In genomic region chr22:37183432-37184379, GRCh38 we compare ENCODE assay signal across 20 cellular contexts. TPM values are rescaled to one million over a fixed set of nuclear protein-coding genes. Genes with fewer than 3 reads are reported as not detected.
DNase-seq lines count a peak whose midpoint lies in the region; ATAC-seq and TF ChIP-seq lines count a peak whose summit lies in the region.
"Had no signal": no experiment of that assay in that cellular context is flagged by ENCODE, and none has a peak within 500 bp of the region (broad histone marks: within the 10 kb centered on the region; RNA-seq: fewer than 3 reads in every experiment).

No MANE protein-coding gene starts in this region.

- H3K4me3 Mint-ChIP-seq in activated naive CD4-positive, alpha-beta T cell treated with anti-CD3 and anti-CD28 coated beads for 36 hours: no peak overlapping the region
- H3K4me3 Mint-ChIP-seq in H9: no peak overlapping the region
- peak overlapping the region; percentile 63 to 65 for H3K4me3 Mint-ChIP-seq in effector memory CD8-positive, alpha-beta T cell
- H3K4me3 Mint-ChIP-seq: dendritic cell treated with granulocyte-macrophage colony-stimulating factor and Interleukin-4, amounts not matched to agents 40 ng/mL and 50 ng/mL, for 4 days had no signal

- no peak overlapping the region for H3K4me3 ChIP-seq in psoas muscle
- H3K4me3 ChIP-seq in transverse colon: no peak overlapping the region
- H3K4me3 ChIP-seq: K562, prostate gland had no signal

- no peak overlapping the region for H3K4me2 ChIP-seq in H9 (ENCODE audit: insufficient read depth, insufficient read length, low read length)

- H2AFZ ChIP-seq in H9 (ENCODE audit: low read length): no peak overlapping the region

- no peak for DNase-seq in activated naive CD4-positive, alpha-beta T cell treated with anti-CD3 and anti-CD28 coated beads, Interleukin-2, amount 50 U/mL, for 72 hours (ENCODE audit: low spot score in 2 of 2)
- DNase-seq in activated naive CD4-positive, alpha-beta T cell treated with anti-CD3 and anti-CD28 coated beads for 36 hours: no peak
- DNase-seq in H9 (no peak), psoas muscle (peak; percentile 10 to 70), GOT3 (lab: John Stamatoyannopoulos, UW) (no peak), transverse colon (no peak), cerebellar nuclear complex (lab: John Stamatoyannopoulos, UW) (no peak)
- DNase-seq in effector memory CD8-positive, alpha-beta T cell: no peak
- DNase-seq: activated CD8-positive, alpha-beta memory T cell treated with anti-CD3 and anti-CD28 coated beads, Interleukin-2, amount 50 U/mL, for 4 hours; amygdala; DMS153; mesenchymal stem cell; NCI-H1694; NCI-H524; SIG-M5; stimulated activated CD4-positive, alpha-beta T cell treated with anti-CD3 and anti-CD28 coated beads, Interleukin-1b, Interleukin-23, amount 100 ng/mL, for 48 hours had no signal

- H2BK12ac ChIP-seq in H9 (ENCODE audit: insufficient read length, low read depth, low read length): no peak overlapping the region

- H3K36me3 ChIP-seq in psoas muscle (ENCODE audit: insufficient read depth in 1 of 2, low read depth in 1 of 2) (no peaks in the 10 kb centered on the region), transverse colon (no peaks in the 10 kb centered on the region)
- H3K36me3 ChIP-seq: prostate gland had no signal

- H4K91ac ChIP-seq in H9 (ENCODE audit: insufficient read length, low read depth, low read length): no peak overlapping the region

- no peak overlapping the region for H3K4ac ChIP-seq in H9 (ENCODE audit: low read depth, low read length)

- H3K27me3 ChIP-seq in H9 (ENCODE audit: insufficient read depth, low read length) (no peaks in the 10 kb centered on the region), psoas muscle (ENCODE audit: insufficient read depth in 3 of 3, low read length in 2 of 3) (no peaks in the 10 kb centered on the region), transverse colon (no peaks in the 10 kb centered on the region)

- H3K79me1 ChIP-seq in H9 (ENCODE audit: insufficient read depth, low read depth, low read length, poor library complexity, severe bottlenecking): no peaks in the 10 kb centered on the region

- no peak overlapping the region for H3K56ac ChIP-seq in H9 (ENCODE audit: insufficient read length, low read depth, low read length)

- no peak overlapping the region for H3K14ac ChIP-seq in H9 (ENCODE audit: insufficient read depth, low read length)

- WGBS in H9 (ENCODE audit: extremely low coverage, insufficient read length, low lambda C conversion rate): no CpG with 5 or more reads among the region's 17 CpGs
- 64 to 69% (median 68%) methylated on average over 17 of the region's 17 CpGs for WGBS in psoas muscle, 3 donors
- 77 to 82% methylated on average over 3 to 17 of the region's 17 CpGs for WGBS in transverse colon (ENCODE audit: low coverage in 1 of 2), 2 donors

- no peaks in the 10 kb centered on the region for H4K20me1 ChIP-seq in H9 (ENCODE audit: control insufficient read depth, insufficient read depth, insufficient read length)

- H3K4me1 ChIP-seq in H9 (ENCODE audit: insufficient read depth, low read length): peaks cover 4% of the 10 kb centered on the region
- peaks cover 32% of the 10 kb centered on the region for H3K4me1 ChIP-seq in psoas muscle
- H3K4me1 ChIP-seq in transverse colon: peaks cover 31 to 43% (median 36%) of the 10 kb centered on the region in 4 donors

- H2BK15ac ChIP-seq in H9 (ENCODE audit: low read depth, low read length): no peak overlapping the region

- H4K8ac ChIP-seq in H9 (replicated peaks; ENCODE audit: insufficient read length, low read depth, low read length): no peak overlapping the region

- ATAC-seq in activated naive CD4-positive, alpha-beta T cell treated with anti-CD3 and anti-CD28 coated beads, Interleukin-2, amount 50 U/mL, for 72 hours: peak; percentile 13 to 29
- ATAC-seq in effector memory CD8-positive, alpha-beta T cell (replicated peaks): peak; percentile 20
- ATAC-seq in psoas muscle: no peak
- ATAC-seq: K562 had no signal

- H2BK5ac ChIP-seq in H9 (ENCODE audit: insufficient read length, low read length): no peak overlapping the region

- H3K23me2 ChIP-seq in H9 (ENCODE audit: insufficient read length, low read depth, low read length, poor library complexity, severe bottlenecking): peaks cover 9% of the 10 kb centered on the region

- H3K23ac ChIP-seq in H9 (ENCODE audit: insufficient read length, low read depth, low read length): no peak overlapping the region

- peaks cover 19% of the 10 kb centered on the region for H3K4me1 Mint-ChIP-seq in activated naive CD4-positive, alpha-beta T cell treated with anti-CD3 and anti-CD28 coated beads for 36 hours (ENCODE audit: low read depth)
- peaks cover 16 to 37% of the 10 kb centered on the region in 2 experiments for H3K4me1 Mint-ChIP-seq in H9
- H3K4me1 Mint-ChIP-seq in effector memory CD8-positive, alpha-beta T cell (ENCODE audit: low read depth in 2 of 2): peaks cover 45 to 55% of the 10 kb centered on the region in 2 donors

- H3K9me3 Mint-ChIP-seq in activated naive CD4-positive, alpha-beta T cell treated with anti-CD3 and anti-CD28 coated beads, Interleukin-2, amount 50 U/mL, for 72 hours: no peaks in the 10 kb centered on the region
- H3K9me3 Mint-ChIP-seq in activated naive CD4-positive, alpha-beta T cell treated with anti-CD3 and anti-CD28 coated beads for 36 hours: no peaks in the 10 kb centered on the region
- no peaks in the 10 kb centered on the region for H3K9me3 Mint-ChIP-seq in H9
- no peaks in the 10 kb centered on the region for H3K9me3 Mint-ChIP-seq in effector memory CD8-positive, alpha-beta T cell
- H3K9me3 Mint-ChIP-seq: dendritic cell treated with granulocyte-macrophage colony-stimulating factor and Interleukin-4, amounts not matched to agents 40 ng/mL and 50 ng/mL, for 4 days had no signal

- H3K36me3 Mint-ChIP-seq in activated naive CD4-positive, alpha-beta T cell treated with anti-CD3 and anti-CD28 coated beads, Interleukin-2, amount 50 U/mL, for 72 hours: no peaks in the 10 kb centered on the region
- H3K36me3 Mint-ChIP-seq in activated naive CD4-positive, alpha-beta T cell treated with anti-CD3 and anti-CD28 coated beads for 36 hours (ENCODE audit: low read depth): peaks cover 2% of the 10 kb centered on the region
- no peaks in the 10 kb centered on the region; a peak in 1 of 7 replicates for H3K36me3 Mint-ChIP-seq in H9 (ENCODE audit: insufficient read depth in 1 of 3, low read depth in 3 of 3)
- no peaks in the 10 kb centered on the region for H3K36me3 Mint-ChIP-seq in effector memory CD8-positive, alpha-beta T cell (ENCODE audit: insufficient read depth)

- no peak overlapping the region for H3K9ac ChIP-seq in H9 (ENCODE audit: extremely low read depth, insufficient read length, low read length)

- H3K9me3 ChIP-seq in H9 (ENCODE audit: control insufficient read depth, low read depth, low read length): no peaks in the 10 kb centered on the region
- H3K9me3 ChIP-seq in psoas muscle: no peaks in the 10 kb centered on the region
- H3K9me3 ChIP-seq in transverse colon: no peaks in the 10 kb centered on the region
- H3K9me3 ChIP-seq: prostate gland had no signal

- H2BK20ac ChIP-seq in H9 (ENCODE audit: low read depth, low read length, poor library complexity, severe bottlenecking): no peak overlapping the region

- TF ChIP-seq POLR2A in transverse colon (IDR thresholded peaks at IDR 0.05): no peak

- in situ Hi-C loops in transverse colon (cut with MboI; ENCODE audit: low pct_ligation_motif_present in 1 of 4, low pct_unique_long_range_greater_than_20kb in 1 of 4, low sequenced_read_pairs in 3 of 4): no loop called here

- no peak overlapping the region for H3T11ph ChIP-seq in H9 (ENCODE audit: low read length)

- no peak overlapping the region for H2BK120ac ChIP-seq in H9 (ENCODE audit: low read depth, low read length, poor library complexity, severe bottlenecking)

- H3K27ac ChIP-seq in H9 (ENCODE audit: insufficient read length, low read depth, low read length) (no peak overlapping the region), psoas muscle (no peak overlapping the region), transverse colon (no peak overlapping the region)
- H3K27ac ChIP-seq: prostate gland had no signal

- H3K27me3 Mint-ChIP-seq in activated naive CD4-positive, alpha-beta T cell treated with anti-CD3 and anti-CD28 coated beads for 36 hours (ENCODE audit: low read depth): no peaks in the 10 kb centered on the region
- peaks cover 2% of the 10 kb centered on the region for H3K27me3 Mint-ChIP-seq in H9 (ENCODE audit: low read depth)
- no peaks in the 10 kb centered on the region for H3K27me3 Mint-ChIP-seq in effector memory CD8-positive, alpha-beta T cell

- no peak for TF ChIP-seq CTCF in H9 (conservative IDR thresholded peaks at IDR 0.05)
- no peak for TF ChIP-seq CTCF in psoas muscle (IDR thresholded peaks at IDR 0.05)
- TF ChIP-seq CTCF in transverse colon (IDR thresholded peaks at IDR 0.05): no peak

- no peaks in the 10 kb centered on the region for H3K79me2 ChIP-seq in H9 (ENCODE audit: insufficient read depth, low read length)

- intact Hi-C loops in activated naive CD4-positive, alpha-beta T cell treated with anti-CD3 and anti-CD28 coated beads for 36 hours (cut with micrococcal nuclease): no loop called here
- intact Hi-C loops in psoas muscle (cut with DNase I): no loop called here
- intact Hi-C loops in transverse colon (cut with DNase I; ENCODE audit: low total_unique reads): no loop called here

- no peak for TF ChIP-seq EP300 in transverse colon (IDR thresholded peaks at IDR 0.05; ENCODE audit: low read depth)

- no peak overlapping the region for H4K5ac ChIP-seq in H9 (ENCODE audit: insufficient read length, low read depth, low read length)

- no peak overlapping the region for H2AK5ac ChIP-seq in H9 (ENCODE audit: insufficient read length, low read length)

- H3K18ac ChIP-seq in H9 (ENCODE audit: insufficient read length, low read depth, low read length): no peak overlapping the region

- H3K27ac Mint-ChIP-seq in activated naive CD4-positive, alpha-beta T cell treated with anti-CD3 and anti-CD28 coated beads, Interleukin-2, amount 50 U/mL, for 72 hours: no peak overlapping the region
- H3K27ac Mint-ChIP-seq in activated naive CD4-positive, alpha-beta T cell treated with anti-CD3 and anti-CD28 coated beads for 36 hours: no peak overlapping the region
- peak overlapping the region; percentile 57 to 59 (median 59); a peak in 4 of 7 replicates for H3K27ac Mint-ChIP-seq in H9
- H3K27ac Mint-ChIP-seq in effector memory CD8-positive, alpha-beta T cell: peak overlapping the region; percentile 81 to 87
- H3K27ac Mint-ChIP-seq: dendritic cell treated with granulocyte-macrophage colony-stimulating factor and Interleukin-4, amounts not matched to agents 40 ng/mL and 50 ng/mL, for 4 days had no signal

- CTCF ChIA-PET in activated naive CD4-positive, alpha-beta T cell treated with anti-CD3 and anti-CD28 coated beads for 36 hours (lab: Charles Lee): no interaction called here

RNA-seq across cellular contexts. Expression of gene C1QTNF6, which starts 4.3 kb away (rescaled TPM):
- 10 to 100 TPM; 13.8 to 14.5 TPM for total RNA-seq in activated naive CD4-positive, alpha-beta T cell treated with anti-CD3 and anti-CD28 coated beads, Interleukin-2, amount 50 U/mL, for 72 hours
- 10 to 100 TPM; 13.4 to 13.6 TPM for total RNA-seq in activated naive CD4-positive, alpha-beta T cell treated with anti-CD3 and anti-CD28 coated beads for 36 hours
- total RNA-seq in H9 (2021) (3.8 and 5.0 TPM in 2 replicates), psoas muscle (1 to 10 TPM in 3 of 4 donors, under 1 TPM in 1; 0.75 to 8.2 (median 1.0) TPM), transverse colon (10 to 100 TPM in 1 of 4 donors, 1 to 10 TPM in 3; 1.4 to 68.8 (median 7.5) TPM)
- 1 to 10 TPM in 2 of 3 donors, under 1 TPM in 1; 0.66 to 1.8 (median 1.1) TPM for polyA plus RNA-seq in psoas muscle

RNA-seq across cellular contexts. Expression of gene SSTR3, which starts 28.6 kb away (rescaled TPM):
- total RNA-seq in activated naive CD4-positive, alpha-beta T cell treated with anti-CD3 and anti-CD28 coated beads, Interleukin-2, amount 50 U/mL, for 72 hours: 10 to 100 TPM in 1 of 2 donors, 1 to 10 TPM in 1; 5.2 to 28.1 TPM
- 10 to 100 TPM; 28.1 to 28.6 TPM for total RNA-seq in activated naive CD4-positive, alpha-beta T cell treated with anti-CD3 and anti-CD28 coated beads for 36 hours
- total RNA-seq in H9 (2021): 0.68 and 0.72 TPM in 2 replicates
- not detected for total RNA-seq in psoas muscle
- polyA plus RNA-seq in psoas muscle: under 1 TPM in 1 of 3 donors, not detected in 2; 0.01 TPM
- under 1 TPM in 2 of 4 donors, not detected in 2; 0.16 to 0.41 TPM for total RNA-seq in transverse colon
- total RNA-seq: K562, urinary bladder had no signal
- polyA plus RNA-seq: urinary bladder had no signal

RNA-seq across cellular contexts. Expression of gene IL2RB, which starts 34.0 kb away (rescaled TPM):
- total RNA-seq in activated naive CD4-positive, alpha-beta T cell treated with anti-CD3 and anti-CD28 coated beads, Interleukin-2, amount 50 U/mL, for 72 hours: 100 to 1,000 TPM; 170 to 253 TPM
- total RNA-seq in activated naive CD4-positive, alpha-beta T cell treated with anti-CD3 and anti-CD28 coated beads for 36 hours: 100 to 1,000 TPM; 126 to 134 TPM
- 0.35 TPM in 2 replicates for total RNA-seq in H9 (2021)
- total RNA-seq in psoas muscle: 1 to 10 TPM in 1 of 4 donors, under 1 TPM in 3; 0.54 to 1.5 (median 0.77) TPM
- under 1 TPM; 0.07 to 0.10 (median 0.10) TPM for polyA plus RNA-seq in psoas muscle
- 1 to 10 TPM; 1.1 to 3.4 (median 2.6) TPM for total RNA-seq in transverse colon

Comparison
In these comparisons a context has a peak if more than half of its experiments do, and no peak if none do; other contexts are left out.
1. ATAC-seq: peak in activated naive CD4-positive, alpha-beta T cell treated with anti-CD3 and anti-CD28 coated beads, Interleukin-2, amount 50 U/mL, for 72 hours (2 of 2) and effector memory CD8-positive, alpha-beta T cell (single experiment); none in psoas muscle (0 of 4).
2. DNase-seq: peak in psoas muscle (2 of 2); none in activated naive CD4-positive, alpha-beta T cell treated with anti-CD3 and anti-CD28 coated beads, Interleukin-2, amount 50 U/mL, for 72 hours (0 of 2), activated naive CD4-positive, alpha-beta T cell treated with anti-CD3 and anti-CD28 coated beads for 36 hours (single experiment), H9 (single experiment), effector memory CD8-positive, alpha-beta T cell (0 of 3), GOT3 (single experiment), transverse colon (single experiment) and cerebellar nuclear complex (0 of 2).
3. H3K27ac Mint-ChIP-seq: peak in H9 (3 of 3) and effector memory CD8-positive, alpha-beta T cell (2 of 2); none in activated naive CD4-positive, alpha-beta T cell treated with anti-CD3 and anti-CD28 coated beads, Interleukin-2, amount 50 U/mL, for 72 hours (0 of 2) and activated naive CD4-positive, alpha-beta T cell treated with anti-CD3 and anti-CD28 coated beads for 36 hours (single experiment).
4. H3K4me3 Mint-ChIP-seq: peak in effector memory CD8-positive, alpha-beta T cell (2 of 2); none in activated naive CD4-positive, alpha-beta T cell treated with anti-CD3 and anti-CD28 coated beads for 36 hours (single experiment) and H9 (0 of 2).
5. RNA of gene IL2RB, which starts 34.0 kb away (total RNA-seq): 170 to 253 TPM in activated naive CD4-positive, alpha-beta T cell treated with anti-CD3 and anti-CD28 coated beads, Interleukin-2, amount 50 U/mL, for 72 hours and 126 to 134 TPM in activated naive CD4-positive, alpha-beta T cell treated with anti-CD3 and anti-CD28 coated beads for 36 hours; 1.1 to 3.4 TPM in transverse colon, 0.54 to 1.5 TPM in psoas muscle and 0.35 TPM in H9; every median in the first group is over 10 times any median in the second.